Comparison of ENCODE assay signal across 17 cellular contexts in the genomic region with DNA sequence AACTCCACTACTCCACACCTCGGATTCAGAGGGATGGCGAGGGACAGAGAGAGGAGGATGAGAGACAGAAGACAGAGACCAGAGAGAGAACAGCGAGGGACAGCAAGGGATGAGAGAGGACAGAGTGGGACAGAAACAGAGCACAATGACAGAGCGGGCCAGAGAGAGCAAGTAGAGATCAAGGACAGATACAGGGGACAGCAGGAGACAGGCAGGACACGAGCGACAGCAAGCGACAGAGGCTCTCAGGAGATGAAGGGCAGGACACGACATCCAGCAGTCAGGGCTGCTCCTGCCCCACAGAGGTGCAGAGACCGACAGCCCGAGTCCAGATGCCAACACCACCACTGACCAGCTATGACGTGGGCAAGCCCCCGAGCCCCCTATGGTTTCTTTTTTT. TPM values are rescaled to one million over a fixed set of nuclear protein-coding genes. Genes with fewer than 3 reads are reported as not detected.
"Had no signal": no experiment of that assay in that cellular context is flagged by ENCODE, and none has a peak within 500 bp of the region (broad histone marks: within the 10 kb centered on the region; RNA-seq: fewer than 3 reads in every experiment).

No MANE protein-coding gene starts in this region.

- H3K4me3 ChIP-seq: colonic mucosa, lower lobe of right lung, pancreas, smooth muscle cell, testis had no signal

- H3K4me1 ChIP-seq: pancreas, testis had no signal

- H3K27me3 Mint-ChIP-seq: activated CD4-positive, alpha-beta T cell treated with anti-CD3 and anti-CD28 coated beads for 36 hours had no signal

- H3K9me3 ChIP-seq: colonic mucosa, lower lobe of right lung, pancreas, testis had no signal

- H3K27ac ChIP-seq: colonic mucosa, lower lobe of right lung, pancreas, testis, WERI-Rb-1 had no signal

- H3K27ac Mint-ChIP-seq: activated CD4-positive, alpha-beta T cell treated with anti-CD3 and anti-CD28 coated beads for 36 hours had no signal

- ATAC-seq: activated CD4-positive, alpha-beta T cell treated with anti-CD3 and anti-CD28 coated beads for 36 hours; left colon; lower lobe of right lung; pancreas; sciatic nerve had no signal

- DNase-seq: activated CD4-positive, alpha-beta T cell treated with anti-CD3 and anti-CD28 coated beads for 36 hours; activated CD4-positive, alpha-beta T cell treated with anti-CD3 and anti-CD28 coated beads, Interleukin-2, amount 50 U/mL, for 48 hours; activated naive CD4-positive, alpha-beta T cell; anterior cingulate cortex; central memory CD4-positive, alpha-beta T cell; colonic mucosa; hypothalamus; left colon; lower lobe of right lung; stimulated activated CD4-positive, alpha-beta T cell treated with anti-CD3 and anti-CD28 coated beads, Interleukin-4, amount 100 ng/mL, for 1 hour; testis; WERI-Rb-1 had no signal

- H3K36me3 ChIP-seq: colonic mucosa, WERI-Rb-1 had no signal

- H3K9me3 Mint-ChIP-seq: brain; T-helper 1 cell treated with Interleukin-12 subunit alpha and Interleukin-12 subunit beta and Interleukin-4 antibody, amounts not matched to agents 30 μg/mL and 1 μg/mL, for 36 hours had no signal

- H3K27me3 ChIP-seq: colonic mucosa, pancreas, testis had no signal

- H3K4me2 ChIP-seq: smooth muscle cell had no signal

- H3K4me1 Mint-ChIP-seq: activated CD4-positive, alpha-beta T cell treated with anti-CD3 and anti-CD28 coated beads for 36 hours; brain had no signal

- H3K4me3 Mint-ChIP-seq: activated CD4-positive, alpha-beta T cell treated with anti-CD3 and anti-CD28 coated beads for 36 hours; brain; T-helper 1 cell treated with Interleukin-12 subunit alpha and Interleukin-12 subunit beta and Interleukin-4 antibody, amounts not matched to agents 30 μg/mL and 1 μg/mL, for 36 hours had no signal

RNA-seq across cellular contexts. Expression of a gene that starts 29.9 kb away (rescaled TPM):
- total RNA-seq: activated CD4-positive, alpha-beta T cell treated with anti-CD3 and anti-CD28 coated beads for 36 hours had no signal
